Comparison of ENCODE assay signal across 21 cellular contexts in genomic region chr9:98570055-98570454, GRCh38.
A peak's percentile ranks its signal among the peaks of the same experiment; 100 is the strongest.
DNase-seq lines count a peak whose midpoint lies in the region; ATAC-seq and TF ChIP-seq lines count a peak whose summit lies in the region.
"Had no signal": no experiment of that assay in that cellular context is flagged by ENCODE, and none has a peak within 500 bp of the region (broad histone marks: within the 10 kb centered on the region; RNA-seq: fewer than 3 reads in every experiment).

No MANE protein-coding gene starts in this region.

- H2AFZ ChIP-seq in OCI-LY7 (ENCODE audit: low read length) = no peak overlapping the region
- H2AFZ ChIP-seq: PC-9 had no signal

- H3K4me1 ChIP-seq in vagina (no peaks in the 10 kb centered on the region), transverse colon (no peaks in the 10 kb centered on the region), OCI-LY7 (ENCODE audit: insufficient read depth, low read length, poor library complexity, severe bottlenecking) (peaks cover 4% of the 10 kb centered on the region)
- H3K4me1 ChIP-seq: SJCRH30 had no signal

- no peak for ATAC-seq in HG02938 (IDR thresholded peaks at IDR 0.05; ENCODE audit: unreplicated experiment)
- ATAC-seq: Right ventricle myocardium inferior had no signal

- no peak for TF ChIP-seq EP300 in transverse colon (IDR thresholded peaks at IDR 0.05; ENCODE audit: low read depth)

- no peaks in the 10 kb centered on the region for H3K27me3 ChIP-seq in vagina
- H3K27me3 ChIP-seq in transverse colon = no peaks in the 10 kb centered on the region
- H3K27me3 ChIP-seq: MG63 had no signal

- 84 to 90% methylated on average over 7 to 9 of the region's 9 CpGs for WGBS in transverse colon (ENCODE audit: low coverage in 1 of 2), 2 donors

- H3K9me3 ChIP-seq in vagina (no peaks in the 10 kb centered on the region), transverse colon (no peaks in the 10 kb centered on the region), OCI-LY7 (ENCODE audit: low read length) (no peaks in the 10 kb centered on the region)
- H3K9me3 ChIP-seq: MG63, SJCRH30 had no signal

- CTCF ChIA-PET in OCI-LY7 (lab: Charles Lee; ENCODE audit: unreplicated experiment) = interaction anchor here (1.0 kb wide), 1 partner anchor 206 kb away, joined by 3 read pairs; no protein-coding TSS in a partner anchor

- in situ Hi-C loops in transverse colon (cut with MboI; ENCODE audit: low pct_ligation_motif_present in 1 of 4, low pct_unique_long_range_greater_than_20kb in 1 of 4, low sequenced_read_pairs in 3 of 4) = no loop called here

- TF ChIP-seq POLR2A in vagina (IDR thresholded peaks at IDR 0.05) = no peak
- TF ChIP-seq POLR2A in transverse colon (IDR thresholded peaks at IDR 0.05) = no peak

- H3K4me3 ChIP-seq in vagina (no peak overlapping the region), transverse colon (no peak overlapping the region), OCI-LY7 (ENCODE audit: low read depth, low read length, poor library complexity, severe bottlenecking) (no peak overlapping the region)
- H3K4me3 ChIP-seq: K562, MG63, PC-9, SJCRH30 had no signal

- no peaks in the 10 kb centered on the region for H4K20me1 ChIP-seq in OCI-LY7 (ENCODE audit: insufficient read depth, low read length)

- intact Hi-C loops in vagina (cut with DNase I) (no loop called here), transverse colon (cut with DNase I; ENCODE audit: low total_unique reads) (no loop called here), OCI-LY7 (cut with micrococcal nuclease; ENCODE audit: unreplicated experiment) (no loop called here)

- H3K36me3 ChIP-seq in vagina = no peaks in the 10 kb centered on the region
- H3K36me3 ChIP-seq in transverse colon = no peaks in the 10 kb centered on the region
- no peaks in the 10 kb centered on the region for H3K36me3 ChIP-seq in OCI-LY7 (ENCODE audit: insufficient read depth, low read length)
- H3K36me3 ChIP-seq: MG63, SJCRH30 had no signal

- no peak overlapping the region for H3K4me2 ChIP-seq in OCI-LY7 (ENCODE audit: low read length)
- H3K4me2 ChIP-seq: PC-9 had no signal

- H3K27ac ChIP-seq in cingulate gyrus (ENCODE audit: low read depth, low read length) (peak overlapping the region; percentile 54), vagina (no peak overlapping the region), transverse colon (no peak overlapping the region), OCI-LY7 (ENCODE audit: low read depth, low read length, poor library complexity, severe bottlenecking) (no peak overlapping the region)
- H3K27ac ChIP-seq: PC-9, SJCRH30 had no signal

- no peak for TF ChIP-seq CTCF in vagina (IDR thresholded peaks at IDR 0.05)
- no peak for TF ChIP-seq CTCF in transverse colon (IDR thresholded peaks at IDR 0.05)
- no peak for TF ChIP-seq CTCF in OCI-LY7 (conservative IDR thresholded peaks at IDR 0.05; ENCODE audit: low read length)

- DNase-seq in activated CD8-positive, alpha-beta memory T cell treated with anti-CD3 and anti-CD28 coated beads for 24 hours = peak; percentile 19
- DNase-seq in activated CD8-positive, alpha-beta memory T cell treated with anti-CD3 and anti-CD28 coated beads, Interleukin-2, amount 50 U/mL, for 4 hours = no peak
- peak; percentile 7 for DNase-seq in mucosa of gallbladder (ENCODE audit: low spot score)
- peak; percentile 22 to 25 for DNase-seq in vagina (ENCODE audit: extremely low spot score in 2 of 2)
- DNase-seq in transverse colon = no peak
- no peak for DNase-seq in OCI-LY7 (ENCODE audit: low spot score)
- DNase-seq: 8988T; ACHN; CD4-positive, alpha-beta T cell; DMS53; MG63; NCI-H2029; NCI-H446; NCI-H524 treated with DMSO at 0.1 percent for 48 hours; NCI-H774; PC-9; SJCRH30 had no signal

- no peaks in the 10 kb centered on the region for H3K79me2 ChIP-seq in OCI-LY7 (ENCODE audit: insufficient read depth, low read depth, low read length)

- no TSS peak for BruUV-seq in OCI-LY7 (replicated peaks; lab: Mats Ljungman, UMichigan)

- POLR2A ChIA-PET in OCI-LY7 (lab: Charles Lee) = no interaction called here

- no peaks in the 10 kb centered on the region for H3K9me2 ChIP-seq in OCI-LY7 (ENCODE audit: insufficient read depth, low read length)

Comparison
In these comparisons a context has a peak if more than half of its experiments do, and no peak if none do; other contexts are left out.
1. DNase-seq: peak in activated CD8-positive, alpha-beta memory T cell treated with anti-CD3 and anti-CD28 coated beads for 24 hours (single experiment), mucosa of gallbladder (single experiment) and vagina (2 of 2); none in activated CD8-positive, alpha-beta memory T cell treated with anti-CD3 and anti-CD28 coated beads, Interleukin-2, amount 50 U/mL, for 4 hours (single experiment), transverse colon (single experiment) and OCI-LY7 (single experiment).